1 cellular context compared by ENCODE assay signal in the genomic region with DNA sequence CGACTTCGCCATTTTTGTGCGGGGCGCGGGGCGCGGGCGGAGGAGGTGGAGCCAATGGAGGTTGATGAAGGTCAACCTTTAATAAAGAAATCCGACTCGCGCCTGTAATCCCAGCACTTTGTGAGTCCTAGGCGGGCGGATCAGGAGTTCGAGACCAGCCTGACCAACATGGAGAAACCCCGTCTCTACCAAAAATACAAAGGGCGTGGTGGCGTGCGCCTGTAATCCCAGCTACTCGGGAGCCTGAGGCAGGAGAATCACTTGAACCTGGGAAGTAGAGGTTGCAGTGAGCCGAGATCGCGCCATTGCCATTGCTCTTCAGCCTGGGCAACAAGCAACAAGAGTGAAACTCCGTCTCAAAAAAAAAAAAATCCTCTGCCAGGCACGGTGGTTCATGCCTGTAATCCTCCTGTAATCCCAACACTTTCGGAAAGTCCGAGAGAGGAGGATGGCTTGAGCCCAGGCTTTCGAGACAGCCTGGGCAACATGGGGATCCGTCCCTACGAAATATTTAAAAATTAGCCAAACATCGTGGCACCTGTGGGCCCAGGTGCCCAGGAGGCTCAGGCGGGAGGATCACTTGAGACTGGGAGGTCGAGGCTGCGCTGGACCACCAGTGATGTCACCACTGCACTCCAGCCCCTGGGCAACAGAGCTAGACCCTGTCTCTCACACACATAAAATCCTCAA.
TF ChIP-seq lines count a peak whose summit lies in the region.

No MANE protein-coding gene starts in this region.

TF ChIP-seq in HepG2, 621 proteins besides CTCF, POLR2A, EP300 and RAD21 (continued from another document and continues in another):
- TF ChIP-seq, protein P1, sequence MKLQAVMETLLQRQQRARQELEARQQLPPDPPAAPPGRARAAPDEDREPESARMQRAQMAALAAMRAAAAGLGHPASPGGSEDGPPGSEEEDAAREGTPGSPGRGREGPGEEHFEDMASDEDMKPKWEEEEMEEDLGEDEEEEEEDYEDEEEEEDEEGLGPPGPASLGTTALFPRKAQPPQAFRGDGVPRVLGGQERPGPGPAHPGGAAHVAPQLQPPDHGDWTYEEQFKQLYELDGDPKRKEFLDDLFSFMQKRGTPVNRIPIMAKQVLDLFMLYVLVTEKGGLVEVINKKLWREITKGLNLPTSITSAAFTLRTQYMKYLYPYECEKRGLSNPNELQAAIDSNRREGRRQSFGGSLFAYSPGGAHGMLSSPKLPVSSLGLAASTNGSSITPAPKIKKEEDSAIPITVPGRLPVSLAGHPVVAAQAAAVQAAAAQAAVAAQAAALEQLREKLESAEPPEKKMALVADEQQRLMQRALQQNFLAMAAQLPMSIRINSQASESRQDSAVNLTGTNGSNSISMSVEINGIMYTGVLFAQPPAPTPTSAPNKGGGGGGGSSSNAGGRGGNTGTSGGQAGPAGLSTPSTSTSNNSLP (IDR thresholded peaks at IDR 0.05; ENCODE audit: low read depth, low read length), result 0 out of 2 replicates have a peak, but pooled peaks have one; percentile 26
- peak; percentile 82; the same call in 1 of the 2 replicates for TF ChIP-seq ARID2 (CRISPR knock-in tag; IDR thresholded peaks at IDR 0.05; ENCODE audit: borderline replicate concordance)
- TF ChIP-seq SP1 (IDR thresholded peaks at IDR 0.05), result no peak
- 0 out of 2 replicates have a peak, but pooled peaks have one; percentile 68 for TF ChIP-seq SP1 (CRISPR knock-in tag; IDR thresholded peaks at IDR 0.05)
- peak; percentile 44; the same call in 1 of the 2 replicates for TF ChIP-seq ZNF761 (CRISPR knock-in tag; conservative IDR thresholded peaks at IDR 0.05)
- TF ChIP-seq ZNF709 (CRISPR knock-in tag; IDR thresholded peaks at IDR 0.05), result peak; percentile 72; the same call in 1 of the 2 replicates
- 0 out of 2 replicates have a peak, but pooled peaks have one; percentile 2 for TF ChIP-seq NFYB (CRISPR knock-in tag; IDR thresholded peaks at IDR 0.05)
- 0 out of 2 replicates have a peak, but pooled peaks have one; percentile 18 for TF ChIP-seq SIX1 (CRISPR knock-in tag; IDR thresholded peaks at IDR 0.05; ENCODE audit: borderline replicate concordance)
- TF ChIP-seq, protein P2, sequence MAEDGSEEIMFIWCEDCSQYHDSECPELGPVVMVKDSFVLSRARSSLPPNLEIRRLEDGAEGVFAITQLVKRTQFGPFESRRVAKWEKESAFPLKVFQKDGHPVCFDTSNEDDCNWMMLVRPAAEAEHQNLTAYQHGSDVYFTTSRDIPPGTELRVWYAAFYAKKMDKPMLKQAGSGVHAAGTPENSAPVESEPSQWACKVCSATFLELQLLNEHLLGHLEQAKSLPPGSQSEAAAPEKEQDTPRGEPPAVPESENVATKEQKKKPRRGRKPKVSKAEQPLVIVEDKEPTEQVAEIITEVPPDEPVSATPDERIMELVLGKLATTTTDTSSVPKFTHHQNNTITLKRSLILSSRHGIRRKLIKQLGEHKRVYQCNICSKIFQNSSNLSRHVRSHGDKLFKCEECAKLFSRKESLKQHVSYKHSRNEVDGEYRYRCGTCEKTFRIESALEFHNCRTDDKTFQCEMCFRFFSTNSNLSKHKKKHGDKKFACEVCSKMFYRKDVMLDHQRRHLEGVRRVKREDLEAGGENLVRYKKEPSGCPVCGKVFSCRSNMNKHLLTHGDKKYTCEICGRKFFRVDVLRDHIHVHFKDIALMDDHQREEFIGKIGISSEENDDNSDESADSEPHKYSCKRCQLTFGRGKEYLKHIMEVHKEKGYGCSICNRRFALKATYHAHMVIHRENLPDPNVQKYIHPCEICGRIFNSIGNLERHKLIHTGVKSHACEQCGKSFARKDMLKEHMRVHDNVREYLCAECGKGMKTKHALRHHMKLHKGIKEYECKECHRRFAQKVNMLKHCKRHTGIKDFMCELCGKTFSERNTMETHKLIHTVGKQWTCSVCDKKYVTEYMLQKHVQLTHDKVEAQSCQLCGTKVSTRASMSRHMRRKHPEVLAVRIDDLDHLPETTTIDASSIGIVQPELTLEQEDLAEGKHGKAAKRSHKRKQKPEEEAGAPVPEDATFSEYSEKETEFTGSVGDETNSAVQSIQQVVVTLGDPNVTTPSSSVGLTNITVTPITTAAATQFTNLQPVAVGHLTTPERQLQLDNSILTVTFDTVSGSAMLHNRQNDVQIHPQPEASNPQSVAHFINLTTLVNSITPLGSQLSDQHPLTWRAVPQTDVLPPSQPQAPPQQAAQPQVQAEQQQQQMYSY (CRISPR knock-in tag; IDR thresholded peaks at IDR 0.05), result no peak
- TF ChIP-seq ZNF550 (CRISPR knock-in tag; IDR thresholded peaks at IDR 0.05; ENCODE audit: borderline replicate concordance), result no peak
- no peak for TF ChIP-seq GABPB1 (CRISPR knock-in tag; IDR thresholded peaks at IDR 0.05)
- TF ChIP-seq, protein P3, sequence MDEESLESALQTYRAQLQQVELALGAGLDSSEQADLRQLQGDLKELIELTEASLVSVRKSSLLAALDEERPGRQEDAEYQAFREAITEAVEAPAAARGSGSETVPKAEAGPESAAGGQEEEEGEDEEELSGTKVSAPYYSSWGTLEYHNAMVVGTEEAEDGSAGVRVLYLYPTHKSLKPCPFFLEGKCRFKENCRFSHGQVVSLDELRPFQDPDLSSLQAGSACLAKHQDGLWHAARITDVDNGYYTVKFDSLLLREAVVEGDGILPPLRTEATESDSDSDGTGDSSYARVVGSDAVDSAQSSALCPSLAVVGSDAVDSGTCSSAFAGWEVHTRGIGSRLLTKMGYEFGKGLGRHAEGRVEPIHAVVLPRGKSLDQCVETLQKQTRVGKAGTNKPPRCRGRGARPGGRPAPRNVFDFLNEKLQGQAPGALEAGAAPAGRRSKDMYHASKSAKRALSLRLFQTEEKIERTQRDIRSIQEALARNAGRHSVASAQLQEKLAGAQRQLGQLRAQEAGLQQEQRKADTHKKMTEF (CRISPR knock-in tag; IDR thresholded peaks at IDR 0.05), result peak; percentile 48; the same call in 1 of the 2 replicates
- TF ChIP-seq RFXAP (CRISPR knock-in tag; IDR thresholded peaks at IDR 0.05; ENCODE audit: borderline replicate concordance), result no peak
- TF ChIP-seq, protein P4, sequence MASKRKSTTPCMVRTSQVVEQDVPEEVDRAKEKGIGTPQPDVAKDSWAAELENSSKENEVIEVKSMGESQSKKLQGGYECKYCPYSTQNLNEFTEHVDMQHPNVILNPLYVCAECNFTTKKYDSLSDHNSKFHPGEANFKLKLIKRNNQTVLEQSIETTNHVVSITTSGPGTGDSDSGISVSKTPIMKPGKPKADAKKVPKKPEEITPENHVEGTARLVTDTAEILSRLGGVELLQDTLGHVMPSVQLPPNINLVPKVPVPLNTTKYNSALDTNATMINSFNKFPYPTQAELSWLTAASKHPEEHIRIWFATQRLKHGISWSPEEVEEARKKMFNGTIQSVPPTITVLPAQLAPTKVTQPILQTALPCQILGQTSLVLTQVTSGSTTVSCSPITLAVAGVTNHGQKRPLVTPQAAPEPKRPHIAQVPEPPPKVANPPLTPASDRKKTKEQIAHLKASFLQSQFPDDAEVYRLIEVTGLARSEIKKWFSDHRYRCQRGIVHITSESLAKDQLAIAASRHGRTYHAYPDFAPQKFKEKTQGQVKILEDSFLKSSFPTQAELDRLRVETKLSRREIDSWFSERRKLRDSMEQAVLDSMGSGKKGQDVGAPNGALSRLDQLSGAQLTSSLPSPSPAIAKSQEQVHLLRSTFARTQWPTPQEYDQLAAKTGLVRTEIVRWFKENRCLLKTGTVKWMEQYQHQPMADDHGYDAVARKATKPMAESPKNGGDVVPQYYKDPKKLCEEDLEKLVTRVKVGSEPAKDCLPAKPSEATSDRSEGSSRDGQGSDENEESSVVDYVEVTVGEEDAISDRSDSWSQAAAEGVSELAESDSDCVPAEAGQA (IDR thresholded peaks at IDR 0.05; ENCODE audit: low read depth), result no peak
- TF ChIP-seq, protein P4 (CRISPR knock-in tag; IDR thresholded peaks at IDR 0.05; ENCODE audit: borderline replicate concordance), result no peak
- 0 out of 2 replicates have a peak, but pooled peaks have one; percentile 38 for TF ChIP-seq CREM (IDR thresholded peaks at IDR 0.05)
- TF ChIP-seq CREM (CRISPR knock-in tag; IDR thresholded peaks at IDR 0.05), result no peak
- 0 out of 2 replicates have a peak, but pooled peaks have one; percentile 53 for TF ChIP-seq KLF9 (CRISPR knock-in tag; IDR thresholded peaks at IDR 0.05; ENCODE audit: low read depth)
- TF ChIP-seq, protein P5, sequence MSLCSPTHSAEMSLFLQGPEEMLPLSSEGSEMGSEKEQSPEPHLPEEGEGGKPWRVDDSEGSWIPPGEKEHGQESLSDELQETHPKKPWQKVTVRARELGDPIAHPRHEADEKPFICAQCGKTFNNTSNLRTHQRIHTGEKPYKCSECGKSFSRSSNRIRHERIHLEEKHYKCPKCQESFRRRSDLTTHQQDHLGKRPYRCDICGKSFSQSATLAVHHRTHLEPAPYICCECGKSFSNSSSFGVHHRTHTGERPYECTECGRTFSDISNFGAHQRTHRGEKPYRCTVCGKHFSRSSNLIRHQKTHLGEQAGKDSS (CRISPR knock-in tag; IDR thresholded peaks at IDR 0.05; ENCODE audit: borderline replicate concordance, low read depth), result 0 out of 2 replicates have a peak, but pooled peaks have one; percentile 0
- TF ChIP-seq, protein P6, sequence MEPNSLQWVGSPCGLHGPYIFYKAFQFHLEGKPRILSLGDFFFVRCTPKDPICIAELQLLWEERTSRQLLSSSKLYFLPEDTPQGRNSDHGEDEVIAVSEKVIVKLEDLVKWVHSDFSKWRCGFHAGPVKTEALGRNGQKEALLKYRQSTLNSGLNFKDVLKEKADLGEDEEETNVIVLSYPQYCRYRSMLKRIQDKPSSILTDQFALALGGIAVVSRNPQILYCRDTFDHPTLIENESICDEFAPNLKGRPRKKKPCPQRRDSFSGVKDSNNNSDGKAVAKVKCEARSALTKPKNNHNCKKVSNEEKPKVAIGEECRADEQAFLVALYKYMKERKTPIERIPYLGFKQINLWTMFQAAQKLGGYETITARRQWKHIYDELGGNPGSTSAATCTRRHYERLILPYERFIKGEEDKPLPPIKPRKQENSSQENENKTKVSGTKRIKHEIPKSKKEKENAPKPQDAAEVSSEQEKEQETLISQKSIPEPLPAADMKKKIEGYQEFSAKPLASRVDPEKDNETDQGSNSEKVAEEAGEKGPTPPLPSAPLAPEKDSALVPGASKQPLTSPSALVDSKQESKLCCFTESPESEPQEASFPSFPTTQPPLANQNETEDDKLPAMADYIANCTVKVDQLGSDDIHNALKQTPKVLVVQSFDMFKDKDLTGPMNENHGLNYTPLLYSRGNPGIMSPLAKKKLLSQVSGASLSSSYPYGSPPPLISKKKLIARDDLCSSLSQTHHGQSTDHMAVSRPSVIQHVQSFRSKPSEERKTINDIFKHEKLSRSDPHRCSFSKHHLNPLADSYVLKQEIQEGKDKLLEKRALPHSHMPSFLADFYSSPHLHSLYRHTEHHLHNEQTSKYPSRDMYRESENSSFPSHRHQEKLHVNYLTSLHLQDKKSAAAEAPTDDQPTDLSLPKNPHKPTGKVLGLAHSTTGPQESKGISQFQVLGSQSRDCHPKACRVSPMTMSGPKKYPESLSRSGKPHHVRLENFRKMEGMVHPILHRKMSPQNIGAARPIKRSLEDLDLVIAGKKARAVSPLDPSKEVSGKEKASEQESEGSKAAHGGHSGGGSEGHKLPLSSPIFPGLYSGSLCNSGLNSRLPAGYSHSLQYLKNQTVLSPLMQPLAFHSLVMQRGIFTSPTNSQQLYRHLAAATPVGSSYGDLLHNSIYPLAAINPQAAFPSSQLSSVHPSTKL (CRISPR knock-in tag; IDR thresholded peaks at IDR 0.05), result no peak; the same call in 1 of the 2 replicates
- no peak for TF ChIP-seq ZNF737 (CRISPR knock-in tag; IDR thresholded peaks at IDR 0.05; ENCODE audit: borderline replicate concordance)
- TF ChIP-seq, protein P7, sequence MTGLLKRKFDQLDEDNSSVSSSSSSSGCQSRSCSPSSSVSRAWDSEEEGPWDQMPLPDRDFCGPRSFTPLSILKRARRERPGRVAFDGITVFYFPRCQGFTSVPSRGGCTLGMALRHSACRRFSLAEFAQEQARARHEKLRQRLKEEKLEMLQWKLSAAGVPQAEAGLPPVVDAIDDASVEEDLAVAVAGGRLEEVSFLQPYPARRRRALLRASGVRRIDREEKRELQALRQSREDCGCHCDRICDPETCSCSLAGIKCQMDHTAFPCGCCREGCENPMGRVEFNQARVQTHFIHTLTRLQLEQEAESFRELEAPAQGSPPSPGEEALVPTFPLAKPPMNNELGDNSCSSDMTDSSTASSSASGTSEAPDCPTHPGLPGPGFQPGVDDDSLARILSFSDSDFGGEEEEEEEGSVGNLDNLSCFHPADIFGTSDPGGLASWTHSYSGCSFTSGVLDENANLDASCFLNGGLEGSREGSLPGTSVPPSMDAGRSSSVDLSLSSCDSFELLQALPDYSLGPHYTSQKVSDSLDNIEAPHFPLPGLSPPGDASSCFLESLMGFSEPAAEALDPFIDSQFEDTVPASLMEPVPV (CRISPR knock-in tag; IDR thresholded peaks at IDR 0.05), result 0 out of 2 replicates have a peak, but pooled peaks have one; percentile 82
